In genomic region chrX:104566921-104567501, GRCh38 we compare ENCODE assay signal across 15 cellular contexts. TPM values are rescaled to one million over a fixed set of nuclear protein-coding genes. Genes with fewer than 3 reads are reported as not detected.
DNase-seq lines count a peak whose midpoint lies in the region; ATAC-seq, FAIRE-seq and TF ChIP-seq lines count a peak whose summit lies in the region.
"Had no signal": no experiment of that assay in that cellular context is flagged by ENCODE, and none has a peak within 500 bp of the region (broad histone marks: within the 10 kb centered on the region; RNA-seq: fewer than 3 reads in every experiment).

No MANE protein-coding gene starts in this region.

- H3K4me2 ChIP-seq in OCI-LY7 (ENCODE audit: low read length): no peak overlapping the region

- POLR2A ChIA-PET in OCI-LY7 (lab: Charles Lee): no interaction called here

- no peak for ATAC-seq in left ventricle myocardium superior

- no peaks in the 10 kb centered on the region for H3K9me3 ChIP-seq in left ventricle myocardium inferior (replicated peaks)
- H3K9me3 ChIP-seq in mesodermal cell (ENCODE audit: control insufficient read depth, low read length): no peaks in the 10 kb centered on the region
- no peaks in the 10 kb centered on the region for H3K9me3 ChIP-seq in OCI-LY7 (ENCODE audit: low read length)
- H3K9me3 ChIP-seq: uterus had no signal

- no peak overlapping the region for H3K27ac Mint-ChIP-seq in endothelial cell (ENCODE audit: unreplicated experiment)

- FAIRE-seq in urothelium cell line (lab: Jason Lieb, UNC): no peak
- FAIRE-seq: colon had no signal

- H3K27ac ChIP-seq in left ventricle myocardium inferior (replicated peaks): no peak overlapping the region
- H3K27ac ChIP-seq in mesodermal cell (ENCODE audit: low read depth, low read length, severe bottlenecking): no peak overlapping the region
- no peak overlapping the region for H3K27ac ChIP-seq in OCI-LY7 (ENCODE audit: low read depth, low read length, poor library complexity, severe bottlenecking)
- H3K27ac ChIP-seq: uterus had no signal

- H3K4me3 ChIP-seq in left ventricle myocardium inferior: peak overlapping the region; percentile 44
- H3K4me3 ChIP-seq in mesodermal cell (ENCODE audit: extremely low read depth, insufficient read depth, low read length, poor library complexity, severe bottlenecking): peak overlapping the region; percentile 29
- no peak overlapping the region for H3K4me3 ChIP-seq in OCI-LY7 (ENCODE audit: low read depth, low read length, poor library complexity, severe bottlenecking)
- H3K4me3 ChIP-seq: uterus had no signal

- H3K9me3 Mint-ChIP-seq in endothelial cell (ENCODE audit: unreplicated experiment): no peaks in the 10 kb centered on the region

- H3K27me3 Mint-ChIP-seq in endothelial cell (ENCODE audit: unreplicated experiment): no peaks in the 10 kb centered on the region

- no peaks in the 10 kb centered on the region for H3K9me2 ChIP-seq in OCI-LY7 (ENCODE audit: insufficient read depth, low read length)

- no peak for DNase-seq in left ventricle myocardium inferior
- DNase-seq in left ventricle myocardium superior: no peak
- DNase-seq in endothelial cell (ENCODE audit: low spot score): peak; percentile 14
- peak; percentile 2 for DNase-seq in urothelium cell line (ENCODE audit: low spot score)
- DNase-seq in OCI-LY7 (ENCODE audit: low spot score): no peak
- DNase-seq in superior temporal gyrus (ENCODE audit: extremely low spot score): no peak
- DNase-seq in NCI-H1694 (lab: John Stamatoyannopoulos, UW): no peak
- DNase-seq: ACHN; activated naive CD4-positive, alpha-beta T cell treated with anti-CD3 and anti-CD28 coated beads, Interleukin-2, amount 50 U/mL, for 16 hours; KBM-7; NCI-H2029; nucleus accumbens; uterus had no signal

- CTCF ChIA-PET in OCI-LY7 (lab: Charles Lee; ENCODE audit: unreplicated experiment): no interaction called here

- H3K79me2 ChIP-seq in OCI-LY7 (ENCODE audit: insufficient read depth, low read depth, low read length): no peaks in the 10 kb centered on the region

- H3K4me1 ChIP-seq in left ventricle myocardium inferior (no peaks in the 10 kb centered on the region), mesodermal cell (ENCODE audit: control insufficient read depth, insufficient read depth, low read length, poor library complexity, severe bottlenecking) (no peaks in the 10 kb centered on the region), OCI-LY7 (ENCODE audit: insufficient read depth, low read length, poor library complexity, severe bottlenecking) (no peaks in the 10 kb centered on the region)
- H3K4me1 ChIP-seq: uterus had no signal

- no peaks in the 10 kb centered on the region for H4K20me1 ChIP-seq in OCI-LY7 (ENCODE audit: insufficient read depth, low read length)

- no peaks in the 10 kb centered on the region for H3K36me3 Mint-ChIP-seq in endothelial cell (ENCODE audit: low read depth, unreplicated experiment)

- no TSS peak for BruUV-seq in OCI-LY7 (replicated peaks; lab: Mats Ljungman, UMichigan)

- H3K4me3 Mint-ChIP-seq in endothelial cell (ENCODE audit: unreplicated experiment): peak overlapping the region; percentile 42

- H2AFZ ChIP-seq in OCI-LY7 (ENCODE audit: low read length): no peak overlapping the region

- intact Hi-C loops in left ventricle myocardium inferior (cut with micrococcal nuclease): no loop called here
- intact Hi-C loops in left ventricle myocardium superior (cut with micrococcal nuclease): no loop called here
- intact Hi-C loops in OCI-LY7 (cut with micrococcal nuclease; ENCODE audit: unreplicated experiment): no loop called here

- peaks cover 57% of the 10 kb centered on the region for H3K27me3 ChIP-seq in left ventricle myocardium inferior (ENCODE audit: low read depth)

- TF ChIP-seq CTCF in left ventricle myocardium inferior (IDR thresholded peaks at IDR 0.05; ENCODE audit: borderline replicate concordance): no peak
- no peak for TF ChIP-seq CTCF in endothelial cell (IDR thresholded peaks at IDR 0.05; ENCODE audit: unreplicated experiment)
- no peak for TF ChIP-seq CTCF in OCI-LY7 (conservative IDR thresholded peaks at IDR 0.05; ENCODE audit: low read length)

- H3K4me1 Mint-ChIP-seq in endothelial cell (ENCODE audit: unreplicated experiment): no peaks in the 10 kb centered on the region

- H3K36me3 ChIP-seq in left ventricle myocardium inferior: no peaks in the 10 kb centered on the region
- H3K36me3 ChIP-seq in mesodermal cell (ENCODE audit: control insufficient read depth, insufficient read depth, low read length): no peaks in the 10 kb centered on the region
- H3K36me3 ChIP-seq in OCI-LY7 (ENCODE audit: insufficient read depth, low read length): no peaks in the 10 kb centered on the region
- H3K36me3 ChIP-seq: uterus had no signal

- WGBS in mesodermal cell (ENCODE audit: insufficient coverage in 2 of 2), 2 experiments: 1 to 2% methylated on average over 12 to 28 of the region's 39 CpGs

RNA-seq across cellular contexts. Expression of gene IL1RAPL2, which starts 1.0 kb away (rescaled TPM):
- total RNA-seq in left ventricle myocardium inferior (not detected), left ventricle myocardium superior (not detected), endothelial cell (ENCODE audit: unreplicated experiment) (0.51 TPM), OCI-LY7 (2022) (not detected in 2 replicates)
- polyA plus RNA-seq in mesodermal cell (2013, experiment 1 of 2): 0.41 TPM
- not detected for polyA plus RNA-seq in mesodermal cell (2013, experiment 2 of 2)
- not detected in 2 replicates for total RNA-seq in OCI-LY7 (2014; rRNA removed; shearing (Covaris generic))

Comparison
In these comparisons a context has a peak if more than half of its experiments do, and no peak if none do; other contexts are left out.
1. DNase-seq: peak in endothelial cell (single experiment) and urothelium cell line (single experiment); none in left ventricle myocardium inferior (single experiment), left ventricle myocardium superior (single experiment), OCI-LY7 (single experiment), superior temporal gyrus (single experiment) and NCI-H1694 (single experiment).